Comparison of ENCODE assay signal across 1 cellular context in the genomic region with DNA sequence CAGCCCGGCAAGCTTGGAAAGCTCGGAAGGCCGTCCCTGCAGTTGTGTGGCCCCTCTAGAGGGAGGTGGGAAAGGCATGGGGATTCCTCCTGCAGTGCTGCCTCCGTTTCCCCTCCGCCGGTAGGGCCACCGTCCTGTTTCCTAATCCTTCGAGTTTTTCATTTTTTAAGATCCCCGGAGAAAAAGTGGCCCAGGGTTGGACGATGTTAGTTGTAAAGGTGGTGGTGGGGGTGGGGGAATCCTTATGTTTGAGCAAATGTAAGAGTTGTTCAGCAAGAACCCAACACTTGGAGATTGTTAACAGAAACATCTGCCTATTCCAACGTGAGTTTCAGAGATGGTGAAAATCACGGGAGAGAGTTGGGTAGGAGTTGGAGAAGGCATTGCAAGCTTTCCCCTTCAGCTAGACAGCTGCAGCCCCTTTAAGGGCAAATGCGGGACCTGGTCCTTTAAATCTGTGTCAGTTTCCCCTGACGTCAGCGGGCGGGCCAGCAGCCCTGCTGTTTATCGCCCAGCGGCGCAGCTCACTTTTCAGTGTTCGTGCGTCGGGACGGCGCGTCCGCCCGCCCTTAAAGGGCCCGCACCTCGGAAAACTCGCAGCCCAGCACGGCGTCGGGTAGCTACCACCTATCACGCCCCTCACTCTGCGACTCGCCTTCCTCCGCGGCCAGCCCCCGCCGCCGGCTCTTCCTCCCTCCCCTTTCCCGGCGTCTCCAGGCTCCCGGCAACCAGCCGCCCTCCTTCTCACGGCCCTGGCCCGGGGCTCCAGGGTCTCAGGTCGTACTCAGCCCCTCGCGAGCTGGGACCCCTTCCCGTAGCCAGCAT.
TF ChIP-seq lines count a peak whose summit lies in the region.

TSS of gene SIDT2 (plus strand) at position 534 of the 825 bp plus-strand sequence. CDS start 521 bp downstream, outside the sequence.

TF ChIP-seq in HepG2, 621 proteins besides CTCF, POLR2A, EP300 and RAD21 (continued from another document and continues in another):
- TF ChIP-seq, protein P1, sequence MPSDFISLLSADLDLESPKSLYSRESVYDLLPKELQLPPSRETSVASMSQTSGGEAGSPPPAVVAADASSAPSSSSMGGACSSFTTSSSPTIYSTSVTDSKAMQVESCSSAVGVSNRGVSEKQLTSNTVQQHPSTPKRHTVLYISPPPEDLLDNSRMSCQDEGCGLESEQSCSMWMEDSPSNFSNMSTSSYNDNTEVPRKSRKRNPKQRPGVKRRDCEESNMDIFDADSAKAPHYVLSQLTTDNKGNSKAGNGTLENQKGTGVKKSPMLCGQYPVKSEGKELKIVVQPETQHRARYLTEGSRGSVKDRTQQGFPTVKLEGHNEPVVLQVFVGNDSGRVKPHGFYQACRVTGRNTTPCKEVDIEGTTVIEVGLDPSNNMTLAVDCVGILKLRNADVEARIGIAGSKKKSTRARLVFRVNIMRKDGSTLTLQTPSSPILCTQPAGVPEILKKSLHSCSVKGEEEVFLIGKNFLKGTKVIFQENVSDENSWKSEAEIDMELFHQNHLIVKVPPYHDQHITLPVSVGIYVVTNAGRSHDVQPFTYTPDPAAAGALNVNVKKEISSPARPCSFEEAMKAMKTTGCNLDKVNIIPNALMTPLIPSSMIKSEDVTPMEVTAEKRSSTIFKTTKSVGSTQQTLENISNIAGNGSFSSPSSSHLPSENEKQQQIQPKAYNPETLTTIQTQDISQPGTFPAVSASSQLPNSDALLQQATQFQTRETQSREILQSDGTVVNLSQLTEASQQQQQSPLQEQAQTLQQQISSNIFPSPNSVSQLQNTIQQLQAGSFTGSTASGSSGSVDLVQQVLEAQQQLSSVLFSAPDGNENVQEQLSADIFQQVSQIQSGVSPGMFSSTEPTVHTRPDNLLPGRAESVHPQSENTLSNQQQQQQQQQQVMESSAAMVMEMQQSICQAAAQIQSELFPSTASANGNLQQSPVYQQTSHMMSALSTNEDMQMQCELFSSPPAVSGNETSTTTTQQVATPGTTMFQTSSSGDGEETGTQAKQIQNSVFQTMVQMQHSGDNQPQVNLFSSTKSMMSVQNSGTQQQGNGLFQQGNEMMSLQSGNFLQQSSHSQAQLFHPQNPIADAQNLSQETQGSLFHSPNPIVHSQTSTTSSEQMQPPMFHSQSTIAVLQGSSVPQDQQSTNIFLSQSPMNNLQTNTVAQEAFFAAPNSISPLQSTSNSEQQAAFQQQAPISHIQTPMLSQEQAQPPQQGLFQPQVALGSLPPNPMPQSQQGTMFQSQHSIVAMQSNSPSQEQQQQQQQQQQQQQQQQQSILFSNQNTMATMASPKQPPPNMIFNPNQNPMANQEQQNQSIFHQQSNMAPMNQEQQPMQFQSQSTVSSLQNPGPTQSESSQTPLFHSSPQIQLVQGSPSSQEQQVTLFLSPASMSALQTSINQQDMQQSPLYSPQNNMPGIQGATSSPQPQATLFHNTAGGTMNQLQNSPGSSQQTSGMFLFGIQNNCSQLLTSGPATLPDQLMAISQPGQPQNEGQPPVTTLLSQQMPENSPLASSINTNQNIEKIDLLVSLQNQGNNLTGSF (CRISPR knock-in tag; IDR thresholded peaks at IDR 0.05), result no peak
- TF ChIP-seq, protein P2, sequence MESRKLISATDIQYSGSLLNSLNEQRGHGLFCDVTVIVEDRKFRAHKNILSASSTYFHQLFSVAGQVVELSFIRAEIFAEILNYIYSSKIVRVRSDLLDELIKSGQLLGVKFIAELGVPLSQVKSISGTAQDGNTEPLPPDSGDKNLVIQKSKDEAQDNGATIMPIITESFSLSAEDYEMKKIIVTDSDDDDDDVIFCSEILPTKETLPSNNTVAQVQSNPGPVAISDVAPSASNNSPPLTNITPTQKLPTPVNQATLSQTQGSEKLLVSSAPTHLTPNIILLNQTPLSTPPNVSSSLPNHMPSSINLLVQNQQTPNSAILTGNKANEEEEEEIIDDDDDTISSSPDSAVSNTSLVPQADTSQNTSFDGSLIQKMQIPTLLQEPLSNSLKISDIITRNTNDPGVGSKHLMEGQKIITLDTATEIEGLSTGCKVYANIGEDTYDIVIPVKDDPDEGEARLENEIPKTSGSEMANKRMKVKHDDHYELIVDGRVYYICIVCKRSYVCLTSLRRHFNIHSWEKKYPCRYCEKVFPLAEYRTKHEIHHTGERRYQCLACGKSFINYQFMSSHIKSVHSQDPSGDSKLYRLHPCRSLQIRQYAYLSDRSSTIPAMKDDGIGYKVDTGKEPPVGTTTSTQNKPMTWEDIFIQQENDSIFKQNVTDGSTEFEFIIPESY (CRISPR knock-in tag; IDR thresholded peaks at IDR 0.05), result no peak
- no peak for TF ChIP-seq ZNF678 (CRISPR knock-in tag; IDR thresholded peaks at IDR 0.05)
- TF ChIP-seq, protein P3, sequence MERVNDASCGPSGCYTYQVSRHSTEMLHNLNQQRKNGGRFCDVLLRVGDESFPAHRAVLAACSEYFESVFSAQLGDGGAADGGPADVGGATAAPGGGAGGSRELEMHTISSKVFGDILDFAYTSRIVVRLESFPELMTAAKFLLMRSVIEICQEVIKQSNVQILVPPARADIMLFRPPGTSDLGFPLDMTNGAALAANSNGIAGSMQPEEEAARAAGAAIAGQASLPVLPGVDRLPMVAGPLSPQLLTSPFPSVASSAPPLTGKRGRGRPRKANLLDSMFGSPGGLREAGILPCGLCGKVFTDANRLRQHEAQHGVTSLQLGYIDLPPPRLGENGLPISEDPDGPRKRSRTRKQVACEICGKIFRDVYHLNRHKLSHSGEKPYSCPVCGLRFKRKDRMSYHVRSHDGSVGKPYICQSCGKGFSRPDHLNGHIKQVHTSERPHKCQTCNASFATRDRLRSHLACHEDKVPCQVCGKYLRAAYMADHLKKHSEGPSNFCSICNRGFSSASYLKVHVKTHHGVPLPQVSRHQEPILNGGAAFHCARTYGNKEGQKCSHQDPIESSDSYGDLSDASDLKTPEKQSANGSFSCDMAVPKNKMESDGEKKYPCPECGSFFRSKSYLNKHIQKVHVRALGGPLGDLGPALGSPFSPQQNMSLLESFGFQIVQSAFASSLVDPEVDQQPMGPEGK (CRISPR knock-in tag; IDR thresholded peaks at IDR 0.05), result peak; percentile 52
- no peak for TF ChIP-seq ZNF282 (IDR thresholded peaks at IDR 0.05; ENCODE audit: partially characterized antibody)
- TF ChIP-seq CHD4 (IDR thresholded peaks at IDR 0.05; ENCODE audit: borderline replicate concordance, low read length), result no peak
- no peak for TF ChIP-seq U2AF1 (optimal IDR thresholded peaks at IDR 0.05; ENCODE audit: low read depth, low read length)
- peak; percentile 93 for TF ChIP-seq ZNF777 (CRISPR knock-in tag; IDR thresholded peaks at IDR 0.05)
- no peak for TF ChIP-seq HBP1 (CRISPR knock-in tag; IDR thresholded peaks at IDR 0.05; ENCODE audit: low read depth)
- TF ChIP-seq YY1 (IDR thresholded peaks at IDR 0.05; ENCODE audit: insufficient read depth, insufficient replicate concordance, low read depth, low read length), result peak; percentile 47
- peak; percentile 59; the same call in 1 of the 2 replicates for TF ChIP-seq TFDP1 (CRISPR knock-in tag; IDR thresholded peaks at IDR 0.05; ENCODE audit: borderline replicate concordance)
- TF ChIP-seq, protein P4, sequence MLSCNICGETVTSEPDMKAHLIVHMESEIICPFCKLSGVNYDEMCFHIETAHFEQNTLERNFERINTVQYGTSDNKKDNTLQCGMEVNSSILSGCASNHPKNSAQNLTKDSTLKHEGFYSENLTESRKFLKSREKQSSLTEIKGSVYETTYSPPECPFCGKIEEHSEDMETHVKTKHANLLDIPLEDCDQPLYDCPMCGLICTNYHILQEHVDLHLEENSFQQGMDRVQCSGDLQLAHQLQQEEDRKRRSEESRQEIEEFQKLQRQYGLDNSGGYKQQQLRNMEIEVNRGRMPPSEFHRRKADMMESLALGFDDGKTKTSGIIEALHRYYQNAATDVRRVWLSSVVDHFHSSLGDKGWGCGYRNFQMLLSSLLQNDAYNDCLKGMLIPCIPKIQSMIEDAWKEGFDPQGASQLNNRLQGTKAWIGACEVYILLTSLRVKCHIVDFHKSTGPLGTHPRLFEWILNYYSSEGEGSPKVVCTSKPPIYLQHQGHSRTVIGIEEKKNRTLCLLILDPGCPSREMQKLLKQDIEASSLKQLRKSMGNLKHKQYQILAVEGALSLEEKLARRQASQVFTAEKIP (CRISPR knock-in tag; IDR thresholded peaks at IDR 0.05; ENCODE audit: borderline replicate concordance), result no peak
- no peak for TF ChIP-seq CCAR2 (optimal IDR thresholded peaks at IDR 0.05; ENCODE audit: low read depth, low read length)
- peak; percentile 56; the same call in 1 of the 2 replicates for TF ChIP-seq YEATS2 (CRISPR knock-in tag; IDR thresholded peaks at IDR 0.05; ENCODE audit: borderline replicate concordance)
- no peak for TF ChIP-seq ARNTL (CRISPR knock-in tag; IDR thresholded peaks at IDR 0.05)
- TF ChIP-seq, protein P5, sequence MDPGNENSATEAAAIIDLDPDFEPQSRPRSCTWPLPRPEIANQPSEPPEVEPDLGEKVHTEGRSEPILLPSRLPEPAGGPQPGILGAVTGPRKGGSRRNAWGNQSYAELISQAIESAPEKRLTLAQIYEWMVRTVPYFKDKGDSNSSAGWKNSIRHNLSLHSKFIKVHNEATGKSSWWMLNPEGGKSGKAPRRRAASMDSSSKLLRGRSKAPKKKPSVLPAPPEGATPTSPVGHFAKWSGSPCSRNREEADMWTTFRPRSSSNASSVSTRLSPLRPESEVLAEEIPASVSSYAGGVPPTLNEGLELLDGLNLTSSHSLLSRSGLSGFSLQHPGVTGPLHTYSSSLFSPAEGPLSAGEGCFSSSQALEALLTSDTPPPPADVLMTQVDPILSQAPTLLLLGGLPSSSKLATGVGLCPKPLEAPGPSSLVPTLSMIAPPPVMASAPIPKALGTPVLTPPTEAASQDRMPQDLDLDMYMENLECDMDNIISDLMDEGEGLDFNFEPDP (CRISPR knock-in tag; conservative IDR thresholded peaks at IDR 0.05), result no peak
- TF ChIP-seq, protein P6, sequence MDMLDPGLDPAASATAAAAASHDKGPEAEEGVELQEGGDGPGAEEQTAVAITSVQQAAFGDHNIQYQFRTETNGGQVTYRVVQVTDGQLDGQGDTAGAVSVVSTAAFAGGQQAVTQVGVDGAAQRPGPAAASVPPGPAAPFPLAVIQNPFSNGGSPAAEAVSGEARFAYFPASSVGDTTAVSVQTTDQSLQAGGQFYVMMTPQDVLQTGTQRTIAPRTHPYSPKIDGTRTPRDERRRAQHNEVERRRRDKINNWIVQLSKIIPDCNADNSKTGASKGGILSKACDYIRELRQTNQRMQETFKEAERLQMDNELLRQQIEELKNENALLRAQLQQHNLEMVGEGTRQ (IDR thresholded peaks at IDR 0.05; ENCODE audit: low read depth, low read length), result no peak
- TF ChIP-seq, protein P6 (CRISPR knock-in tag; IDR thresholded peaks at IDR 0.05; ENCODE audit: borderline replicate concordance), result no peak
- TF ChIP-seq ISL2 (CRISPR knock-in tag; IDR thresholded peaks at IDR 0.05), result peak; percentile 23; the same call in 1 of the 2 replicates
- TF ChIP-seq, protein P7, sequence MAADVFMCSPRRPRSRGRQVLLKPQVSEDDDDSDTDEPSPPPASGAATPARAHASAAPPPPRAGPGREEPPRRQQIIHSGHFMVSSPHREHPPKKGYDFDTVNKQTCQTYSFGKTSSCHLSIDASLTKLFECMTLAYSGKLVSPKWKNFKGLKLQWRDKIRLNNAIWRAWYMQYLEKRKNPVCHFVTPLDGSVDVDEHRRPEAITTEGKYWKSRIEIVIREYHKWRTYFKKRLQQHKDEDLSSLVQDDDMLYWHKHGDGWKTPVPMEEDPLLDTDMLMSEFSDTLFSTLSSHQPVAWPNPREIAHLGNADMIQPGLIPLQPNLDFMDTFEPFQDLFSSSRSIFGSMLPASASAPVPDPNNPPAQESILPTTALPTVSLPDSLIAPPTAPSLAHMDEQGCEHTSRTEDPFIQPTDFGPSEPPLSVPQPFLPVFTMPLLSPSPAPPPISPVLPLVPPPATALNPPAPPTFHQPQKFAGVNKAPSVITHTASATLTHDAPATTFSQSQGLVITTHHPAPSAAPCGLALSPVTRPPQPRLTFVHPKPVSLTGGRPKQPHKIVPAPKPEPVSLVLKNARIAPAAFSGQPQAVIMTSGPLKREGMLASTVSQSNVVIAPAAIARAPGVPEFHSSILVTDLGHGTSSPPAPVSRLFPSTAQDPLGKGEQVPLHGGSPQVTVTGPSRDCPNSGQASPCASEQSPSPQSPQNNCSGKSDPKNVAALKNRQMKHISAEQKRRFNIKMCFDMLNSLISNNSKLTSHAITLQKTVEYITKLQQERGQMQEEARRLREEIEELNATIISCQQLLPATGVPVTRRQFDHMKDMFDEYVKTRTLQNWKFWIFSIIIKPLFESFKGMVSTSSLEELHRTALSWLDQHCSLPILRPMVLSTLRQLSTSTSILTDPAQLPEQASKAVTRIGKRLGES (CRISPR knock-in tag; IDR thresholded peaks at IDR 0.05; ENCODE audit: borderline replicate concordance), result no peak
- no peak; the same call in 1 of the 2 replicates for TF ChIP-seq ZSCAN5A (CRISPR knock-in tag; IDR thresholded peaks at IDR 0.05; ENCODE audit: borderline replicate concordance)
